In the genomic region with DNA sequence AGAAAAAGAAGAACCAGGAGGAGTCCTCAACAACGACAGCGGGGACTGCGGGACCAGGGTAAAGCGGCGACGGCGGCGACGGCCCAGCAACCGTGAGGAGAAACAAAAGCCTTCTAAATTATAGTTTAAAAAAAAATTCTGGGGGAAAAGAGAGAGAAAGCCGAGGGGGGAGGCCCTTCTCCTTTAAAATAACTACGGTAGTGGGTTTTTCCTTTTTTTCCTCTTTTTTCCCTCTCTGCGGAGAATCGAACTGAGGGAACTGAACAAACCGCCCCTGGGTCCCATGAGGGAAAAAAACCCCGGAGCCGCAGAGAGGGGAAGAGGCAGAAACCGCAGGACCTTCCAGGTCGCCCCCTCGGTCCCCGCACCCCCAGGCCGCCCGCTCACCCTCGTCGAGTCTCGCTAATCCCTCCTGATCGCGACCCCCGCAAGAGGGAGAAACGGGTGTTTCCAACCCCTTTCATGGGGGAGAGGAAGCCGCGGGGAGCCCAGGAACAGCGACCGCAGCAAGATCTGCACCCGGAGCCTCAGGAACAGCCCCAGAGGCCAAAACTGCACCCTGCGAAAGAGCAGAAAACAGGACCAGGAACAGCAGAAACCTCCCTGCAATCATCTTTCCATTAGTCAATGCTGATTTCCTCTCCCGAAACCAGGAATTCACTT, we compare ENCODE assay signal across 8 cellular contexts. TPM values are rescaled to one million over a fixed set of nuclear protein-coding genes. Genes with fewer than 3 reads are reported as not detected.
DNase-seq lines count a peak whose midpoint lies in the region; ATAC-seq lines count a peak whose summit lies in the region.

No MANE protein-coding gene starts in this region.

- peaks cover 0 to 14% (median 0%) of the 10 kb centered on the region in 11 experiments; a peak in 3 of 22 replicates for H3K36me3 ChIP-seq in BLaER1 treated with 17β-estradiol and CSF1 and Interleukin-3, amounts not matched to agents 10 nM and 100 nM
- H3K36me3 ChIP-seq in iPS-15b (ENCODE audit: control insufficient read depth, insufficient read depth, low read length): no peaks in the 10 kb centered on the region

- peaks cover 3 to 38% (median 29%) of the 10 kb centered on the region in 11 experiments; a peak in 20 of 22 replicates for H3K27me3 ChIP-seq in BLaER1 treated with 17β-estradiol and CSF1 and Interleukin-3, amounts not matched to agents 10 nM and 100 nM
- H3K27me3 ChIP-seq in iPS-15b (ENCODE audit: control insufficient read depth, insufficient read depth, low read length): no peaks in the 10 kb centered on the region

- peak overlapping the region; percentile 75 to 90 (median 84) for H3K4me3 ChIP-seq in BLaER1 treated with 17β-estradiol and CSF1 and Interleukin-3, amounts not matched to agents 10 nM and 100 nM
- peak overlapping the region; percentile 67 for H3K4me3 ChIP-seq in Jurkat, Clone E6-1 (ENCODE audit: low read length)
- peak overlapping the region; percentile 58 for H3K4me3 ChIP-seq in iPS-15b (ENCODE audit: low read depth, low read length)

- H4K20me1 ChIP-seq in BLaER1 treated with 17β-estradiol and CSF1 and Interleukin-3, amounts not matched to agents 10 nM and 100 nM: peaks cover 5 to 50% (median 14%) of the 10 kb centered on the region in 11 experiments; a peak in 17 of 22 replicates

- H3K4me3 Mint-ChIP-seq in stimulated activated memory B cell treated with anti-CD40 and anti-IgM and Interleukin-4, amounts not matched to agents 10 μg/mL and 1 μg/mL and 100 μg/mL, for 72 hours: peak overlapping the region; percentile 92

- peaks cover 30% of the 10 kb centered on the region for H3K36me3 Mint-ChIP-seq in stimulated activated memory B cell treated with anti-CD40 and anti-IgM and Interleukin-4, amounts not matched to agents 10 μg/mL and 1 μg/mL and 100 μg/mL, for 72 hours

- 0 to 1% (median 0%) methylated on average over 27 to 37 of the region's 37 CpGs for WGBS in adipose tissue, 3 donors

- ATAC-seq in stimulated activated memory B cell treated with anti-CD40 and anti-IgM and Interleukin-4, amounts not matched to agents 10 μg/mL and 1 μg/mL and 100 μg/mL, for 72 hours: peak; percentile 0

- no peaks in the 10 kb centered on the region for H3K27me3 Mint-ChIP-seq in stimulated activated memory B cell treated with anti-CD40 and anti-IgM and Interleukin-4, amounts not matched to agents 10 μg/mL and 1 μg/mL and 100 μg/mL, for 72 hours

- peak overlapping the region; percentile 78 to 95 (median 91) for H3K9ac ChIP-seq in BLaER1 treated with 17β-estradiol and CSF1 and Interleukin-3, amounts not matched to agents 10 nM and 100 nM
- H3K9ac ChIP-seq in iPS-15b (ENCODE audit: low read depth, low read length): no peak overlapping the region

- H3K4me2 ChIP-seq in BLaER1 treated with 17β-estradiol and CSF1 and Interleukin-3, amounts not matched to agents 10 nM and 100 nM: peak overlapping the region; percentile 84 to 96 (median 90)

- no peaks in the 10 kb centered on the region for H3K9me3 Mint-ChIP-seq in stimulated activated memory B cell treated with anti-CD40 and anti-IgM and Interleukin-4, amounts not matched to agents 10 μg/mL and 1 μg/mL and 100 μg/mL, for 72 hours

- peak overlapping the region; percentile 97 for H3K27ac Mint-ChIP-seq in stimulated activated memory B cell treated with anti-CD40 and anti-IgM and Interleukin-4, amounts not matched to agents 10 μg/mL and 1 μg/mL and 100 μg/mL, for 72 hours

- DNase-seq in Jurkat, Clone E6-1 (ENCODE audit: low read depth, low spot score): no peak
- DNase-seq in NCI-H1105 treated with DMSO at 0.1 percent for 48 hours (lab: John Stamatoyannopoulos, UW) (no peak), epidermal melanocyte (ENCODE audit: insufficient read length, low spot score) (no peak), glomerular visceral epithelial cell (ENCODE audit: extremely low spot score) (no peak)

- peak overlapping the region; percentile 55 to 99 (median 96); a peak in 20 of 22 replicates for H3K27ac ChIP-seq in BLaER1 treated with 17β-estradiol and CSF1 and Interleukin-3, amounts not matched to agents 10 nM and 100 nM
- H3K27ac ChIP-seq in adipose tissue (ENCODE audit: low read depth, low read length): peak overlapping the region; percentile 83

- peaks cover 0 to 5% (median 0%) of the 10 kb centered on the region in 11 experiments; a peak in 1 of 22 replicates for H3K9me3 ChIP-seq in BLaER1 treated with 17β-estradiol and CSF1 and Interleukin-3, amounts not matched to agents 10 nM and 100 nM (replicated peaks in 1 of 11)
- no peaks in the 10 kb centered on the region for H3K9me3 ChIP-seq in iPS-15b (ENCODE audit: control insufficient read depth, insufficient read depth, low read length)

- peaks cover 18 to 76% (median 44%) of the 10 kb centered on the region in 10 experiments for H3K4me1 ChIP-seq in BLaER1 treated with 17β-estradiol and CSF1 and Interleukin-3, amounts not matched to agents 10 nM and 100 nM
- peaks cover 8% of the 10 kb centered on the region for H3K4me1 ChIP-seq in iPS-15b (ENCODE audit: control insufficient read depth, insufficient read depth, low read length)

- H3K4me1 Mint-ChIP-seq in stimulated activated memory B cell treated with anti-CD40 and anti-IgM and Interleukin-4, amounts not matched to agents 10 μg/mL and 1 μg/mL and 100 μg/mL, for 72 hours: peaks cover 76% of the 10 kb centered on the region

RNA-seq across cellular contexts. Expression of a gene that starts 0.5 kb away (rescaled TPM):
- 5.3 TPM for polyA plus RNA-seq in Jurkat, Clone E6-1 (2012; ENCODE audit: insufficient read depth, insufficient read length)
- 10 to 100 TPM in 2 of 3 donors, 1 to 10 TPM in 1; 6.5 to 21.4 (median 11.0) TPM for polyA plus RNA-seq in adipose tissue
